In genomic region chr14:102899516-102899900, GRCh38 we compare ENCODE assay signal across 19 cellular contexts. TPM values are rescaled to one million over a fixed set of nuclear protein-coding genes. Genes with fewer than 3 reads are reported as not detected.
DNase-seq lines count a peak whose midpoint lies in the region; ATAC-seq and TF ChIP-seq lines count a peak whose summit lies in the region.
"Had no signal": no experiment of that assay in that cellular context is flagged by ENCODE, and none has a peak within 500 bp of the region (broad histone marks: within the 10 kb centered on the region; RNA-seq: fewer than 3 reads in every experiment).

No MANE protein-coding gene starts in this region.

- no peak for ATAC-seq in activated naive CD4-positive, alpha-beta T cell treated with anti-CD3 and anti-CD28 coated beads, Interleukin-2, amount 50 U/mL, for 72 hours
- ATAC-seq in WTC11 = no peak
- ATAC-seq in naive thymus-derived CD4-positive, alpha-beta T cell = no peak
- ATAC-seq in upper lobe of right lung = no peak

- intact Hi-C loops in naive thymus-derived CD4-positive, alpha-beta T cell (cut with micrococcal nuclease) = no loop called here
- intact Hi-C loops in upper lobe of right lung (cut with DNase I) = no loop called here

- no peaks in the 10 kb centered on the region for H3K9me3 ChIP-seq in naive thymus-derived CD4-positive, alpha-beta T cell (ENCODE audit: control insufficient read depth in 2 of 3, low read length in 3 of 3)
- H3K9me3 ChIP-seq in upper lobe of right lung = no peaks in the 10 kb centered on the region
- H3K9me3 ChIP-seq: Peyer's patch, prostate gland had no signal

- no peak overlapping the region for H3K4me3 ChIP-seq in naive thymus-derived CD4-positive, alpha-beta T cell (ENCODE audit: low read length)
- H3K4me3 ChIP-seq in upper lobe of right lung = no peak overlapping the region
- H3K4me3 ChIP-seq: dorsolateral prefrontal cortex, Peyer's patch, prostate gland had no signal

- DNase-seq in activated naive CD4-positive, alpha-beta T cell treated with anti-CD3 and anti-CD28 coated beads, Interleukin-2, amount 50 U/mL, for 72 hours (ENCODE audit: low spot score in 2 of 2) = no peak
- DNase-seq in activated naive CD4-positive, alpha-beta T cell treated with anti-CD3 and anti-CD28 coated beads, Interleukin-2, amount 50 U/mL, for 16 hours = no peak
- DNase-seq in WTC11 (ENCODE audit: low spot score) (no peak), upper lobe of right lung (peak; percentile 35), H4 (ENCODE audit: low spot score) (no peak)
- no peak for DNase-seq in naive thymus-derived CD4-positive, alpha-beta T cell
- no peak for DNase-seq in activated CD4-positive, alpha-beta T cell treated with anti-CD3 and anti-CD28 coated beads for 1 hour
- DNase-seq: activated CD4-positive, alpha-beta T cell treated with anti-CD3 and anti-CD28 coated beads for 48 hours; C1 segment of cervical spinal cord; central memory CD4-positive, alpha-beta T cell; dorsolateral prefrontal cortex; Kasumi-1; MV-4-11; NCI-H2171 treated with DMSO at 0.1 percent for 48 hours; NCI-H526 treated with DMSO at 0.1 percent for 48 hours; SIG-M5 had no signal

- H3K4me1 ChIP-seq in naive thymus-derived CD4-positive, alpha-beta T cell (ENCODE audit: control insufficient read depth in 2 of 2, insufficient read depth in 2 of 2, low read length in 2 of 2) = peaks cover 5 to 15% of the 10 kb centered on the region in 2 donors
- H3K4me1 ChIP-seq in upper lobe of right lung = no peaks in the 10 kb centered on the region
- H3K4me1 ChIP-seq: prostate gland had no signal

- peaks cover 0 to 58% (median 8%) of the 10 kb centered on the region in 3 experiments for H3K36me3 ChIP-seq in naive thymus-derived CD4-positive, alpha-beta T cell (ENCODE audit: control insufficient read depth in 2 of 3, insufficient read depth in 3 of 3, low read length in 3 of 3)
- H3K36me3 ChIP-seq in upper lobe of right lung = peaks cover 12% of the 10 kb centered on the region
- H3K36me3 ChIP-seq: prostate gland had no signal

- peaks cover 4 to 17% of the 10 kb centered on the region in 2 donors for H3K36me3 Mint-ChIP-seq in activated naive CD4-positive, alpha-beta T cell treated with anti-CD3 and anti-CD28 coated beads, Interleukin-2, amount 50 U/mL, for 72 hours
- H3K36me3 Mint-ChIP-seq in WTC11 = no peaks in the 10 kb centered on the region
- peaks cover 0 to 41% (median 19%) of the 10 kb centered on the region in 5 donors for H3K36me3 Mint-ChIP-seq in naive thymus-derived CD4-positive, alpha-beta T cell

- no peak overlapping the region for H3K4me3 Mint-ChIP-seq in WTC11
- peak overlapping the region in 2 of 10 donors; percentile 14 to 49 for H3K4me3 Mint-ChIP-seq in naive thymus-derived CD4-positive, alpha-beta T cell
- H3K4me3 Mint-ChIP-seq: neural crest cell had no signal

- H3K27ac ChIP-seq in naive thymus-derived CD4-positive, alpha-beta T cell (ENCODE audit: low read depth, low read length) = no peak overlapping the region
- H3K27ac ChIP-seq in upper lobe of right lung = no peak overlapping the region
- H3K27ac ChIP-seq: prostate gland had no signal

- POLR2A ChIA-PET in WTC11 (lab: Charles Lee) = no interaction called here
- POLR2A ChIA-PET in naive thymus-derived CD4-positive, alpha-beta T cell (lab: Charles Lee) = no interaction called here

- H3K27me3 Mint-ChIP-seq in WTC11 (ENCODE audit: low read depth) = no peaks in the 10 kb centered on the region
- H3K27me3 Mint-ChIP-seq in naive thymus-derived CD4-positive, alpha-beta T cell = no peaks in the 10 kb centered on the region

- no peaks in the 10 kb centered on the region for H3K9me3 Mint-ChIP-seq in activated naive CD4-positive, alpha-beta T cell treated with anti-CD3 and anti-CD28 coated beads, Interleukin-2, amount 50 U/mL, for 72 hours
- no peaks in the 10 kb centered on the region for H3K9me3 Mint-ChIP-seq in WTC11
- H3K9me3 Mint-ChIP-seq in naive thymus-derived CD4-positive, alpha-beta T cell = no peaks in the 10 kb centered on the region
- H3K9me3 Mint-ChIP-seq: neural crest cell had no signal

- H3K27me3 ChIP-seq in naive thymus-derived CD4-positive, alpha-beta T cell (ENCODE audit: control insufficient read depth in 2 of 2, insufficient read depth in 2 of 2, low read length in 2 of 2) = no peaks in the 10 kb centered on the region
- H3K27me3 ChIP-seq in upper lobe of right lung = no peaks in the 10 kb centered on the region
- H3K27me3 ChIP-seq: dorsolateral prefrontal cortex, Peyer's patch had no signal

- peak overlapping the region; percentile 31 to 41 for H3K27ac Mint-ChIP-seq in activated naive CD4-positive, alpha-beta T cell treated with anti-CD3 and anti-CD28 coated beads, Interleukin-2, amount 50 U/mL, for 72 hours
- peak overlapping the region; percentile 71; the same call in 1 of the 2 replicates for H3K27ac Mint-ChIP-seq in WTC11
- peak overlapping the region in 7 of 9 donors; percentile 22 to 92 (median 51) for H3K27ac Mint-ChIP-seq in naive thymus-derived CD4-positive, alpha-beta T cell

- TF ChIP-seq CTCF in WTC11 (IDR thresholded peaks at IDR 0.05) (no peak), upper lobe of right lung (IDR thresholded peaks at IDR 0.05) (no peak)

- H3K4me1 Mint-ChIP-seq in WTC11 = no peaks in the 10 kb centered on the region
- peaks cover 0 to 29% (median 19%) of the 10 kb centered on the region in 7 donors for H3K4me1 Mint-ChIP-seq in naive thymus-derived CD4-positive, alpha-beta T cell
- H3K4me1 Mint-ChIP-seq: neural crest cell had no signal

- CTCF ChIA-PET in WTC11 (lab: Charles Lee) = interaction anchor here (0.7 kb wide), 1 partner anchor 14 kb away, joined by 3 read pairs; no protein-coding TSS in a partner anchor
- CTCF ChIA-PET in naive thymus-derived CD4-positive, alpha-beta T cell (lab: Charles Lee) = no interaction called here

TF ChIP-seq in WTC11, 78 proteins besides CTCF, POLR2A, EP300 and RAD21 (continues in another document):
- TF ChIP-seq ZNF317 (CRISPR knock-in tag; IDR thresholded peaks at IDR 0.05; ENCODE audit: borderline replicate concordance, low read depth) = no peak
- TF ChIP-seq, protein P1, sequence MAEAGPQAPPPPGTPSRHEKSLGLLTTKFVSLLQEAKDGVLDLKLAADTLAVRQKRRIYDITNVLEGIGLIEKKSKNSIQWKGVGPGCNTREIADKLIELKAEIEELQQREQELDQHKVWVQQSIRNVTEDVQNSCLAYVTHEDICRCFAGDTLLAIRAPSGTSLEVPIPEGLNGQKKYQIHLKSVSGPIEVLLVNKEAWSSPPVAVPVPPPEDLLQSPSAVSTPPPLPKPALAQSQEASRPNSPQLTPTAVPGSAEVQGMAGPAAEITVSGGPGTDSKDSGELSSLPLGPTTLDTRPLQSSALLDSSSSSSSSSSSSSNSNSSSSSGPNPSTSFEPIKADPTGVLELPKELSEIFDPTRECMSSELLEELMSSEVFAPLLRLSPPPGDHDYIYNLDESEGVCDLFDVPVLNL (CRISPR knock-in tag; IDR thresholded peaks at IDR 0.05; ENCODE audit: borderline replicate concordance, low read depth) = no peak
- TF ChIP-seq JUN (CRISPR knock-in tag; IDR thresholded peaks at IDR 0.05) = no peak
- no peak for TF ChIP-seq CBFB (CRISPR knock-in tag; IDR thresholded peaks at IDR 0.05; ENCODE audit: low read depth)
- no peak for TF ChIP-seq HMGA2 (CRISPR knock-in tag; IDR thresholded peaks at IDR 0.05)
- no peak for TF ChIP-seq ATF2 (CRISPR knock-in tag; IDR thresholded peaks at IDR 0.05; ENCODE audit: borderline replicate concordance, low read depth)
- TF ChIP-seq TEAD4 (CRISPR knock-in tag; IDR thresholded peaks at IDR 0.05) = no peak
- no peak for TF ChIP-seq USF2 (CRISPR knock-in tag; IDR thresholded peaks at IDR 0.05)
- TF ChIP-seq ATF1 (CRISPR knock-in tag; IDR thresholded peaks at IDR 0.05) = no peak
- no peak for TF ChIP-seq ZNF121 (CRISPR knock-in tag; IDR thresholded peaks at IDR 0.05)
- TF ChIP-seq ELF4 (CRISPR knock-in tag; IDR thresholded peaks at IDR 0.05; ENCODE audit: low read depth) = no peak

RNA-seq across cellular contexts. Expression of gene AMN, which starts 23.0 kb away (rescaled TPM):
- total RNA-seq in activated naive CD4-positive, alpha-beta T cell treated with anti-CD3 and anti-CD28 coated beads, Interleukin-2, amount 50 U/mL, for 72 hours = under 1 TPM; 0.30 to 0.49 TPM
- 2.4 to 3.0 TPM (median 2.8 TPM) in 3 replicates for total RNA-seq in WTC11 (2021)
- 10 to 100 TPM in 2 of 5 experiments, 1 to 10 TPM in 2, under 1 TPM in 1; 0.53 to 11.0 (median 4.0) TPM for total RNA-seq in naive thymus-derived CD4-positive, alpha-beta T cell
- polyA plus RNA-seq in naive thymus-derived CD4-positive, alpha-beta T cell = 1 to 10 TPM; 3.0 to 3.8 TPM
- total RNA-seq in upper lobe of right lung = 19.8 TPM
- not detected in 2 replicates for total RNA-seq in H4 (2014; rRNA removed; shearing (Covaris generic))
